In genomic region chr6:141986457-141986856, GRCh38 we compare ENCODE assay signal across 18 cellular contexts.
DNase-seq lines count a peak whose midpoint lies in the region; ATAC-seq, FAIRE-seq and TF ChIP-seq lines count a peak whose summit lies in the region.
"Had no signal": no experiment of that assay in that cellular context is flagged by ENCODE, and none has a peak within 500 bp of the region (broad histone marks: within the 10 kb centered on the region; RNA-seq: fewer than 3 reads in every experiment).

No MANE protein-coding gene starts in this region.

- H3K9me3 Mint-ChIP-seq in H9 = no peaks in the 10 kb centered on the region
- H3K9me3 Mint-ChIP-seq: CD8-positive, alpha-beta memory T cell had no signal

- WGBS in HepG2 (ENCODE audit: low lambda C conversion rate) = 9% methylated on average over 4 of the region's 4 CpGs
- WGBS in right lobe of liver (ENCODE audit: insufficient coverage, low coverage, low lambda C conversion rate, missing lambda C conversion rate) = 84% methylated on average over 4 of the region's 4 CpGs
- 79% methylated on average over 4 of the region's 4 CpGs for WGBS in K562 (ENCODE audit: insufficient coverage, low coverage, missing lambda C conversion rate)
- 88% methylated on average over 4 of the region's 4 CpGs for WGBS in mesenchymal stem cell
- WGBS in H9 (ENCODE audit: extremely low coverage, insufficient read length, low lambda C conversion rate) = no CpG with 5 or more reads among the region's 4 CpGs

- H4K91ac ChIP-seq in mesenchymal stem cell (ENCODE audit: low read length) (no peak overlapping the region), H9 (ENCODE audit: insufficient read length, low read depth, low read length) (no peak overlapping the region)

- no peak overlapping the region for H3K23ac ChIP-seq in mesenchymal stem cell (ENCODE audit: low read length in 2 of 2)
- H3K23ac ChIP-seq in H9 (ENCODE audit: insufficient read length, low read depth, low read length) = no peak overlapping the region

- POLR2A ChIA-PET in HepG2 (lab: Yijun Ruan, JAX) (no interaction called here), K562 (lab: Yijun Ruan, JAX) (interaction anchor here (0.7 to 1.0 kb wide), 2 partner anchors 10 to 47 kb away, joined by 3 to 5 read pairs; no protein-coding TSS in a partner anchor)

- no peaks in the 10 kb centered on the region for H4K20me1 ChIP-seq in HepG2 (ENCODE audit: insufficient read depth, low read length)
- no peaks in the 10 kb centered on the region for H4K20me1 ChIP-seq in K562 (replicated peaks; ENCODE audit: control insufficient read depth, insufficient read depth, low read length)
- H4K20me1 ChIP-seq in H9 (ENCODE audit: control insufficient read depth, insufficient read depth, insufficient read length) = no peaks in the 10 kb centered on the region
- H4K20me1 ChIP-seq: BLaER1 had no signal

- ATAC-seq in HepG2 (no peak), right lobe of liver (no peak), K562 (no peak), HG02938 (IDR thresholded peaks at IDR 0.05; ENCODE audit: unreplicated experiment) (no peak)

- H3K36me3 ChIP-seq in HepG2 (replicated peaks in 1 of 2; ENCODE audit: control insufficient read depth in 1 of 2, insufficient read depth in 2 of 2, low read length in 2 of 2) = no peaks in the 10 kb centered on the region
- H3K36me3 ChIP-seq in right lobe of liver = no peaks in the 10 kb centered on the region
- no peaks in the 10 kb centered on the region for H3K36me3 ChIP-seq in K562 (ENCODE audit: control insufficient read depth, insufficient read depth, low read length)
- no peaks in the 10 kb centered on the region for H3K36me3 ChIP-seq in mesenchymal stem cell (ENCODE audit: control insufficient read depth in 1 of 2, insufficient read depth in 2 of 2, low read depth in 1 of 2, low read length in 2 of 2)
- H3K36me3 ChIP-seq in kidney (ENCODE audit: control insufficient read depth in 1 of 2, insufficient read depth in 2 of 2, low read length in 2 of 2) = no peaks in the 10 kb centered on the region
- H3K36me3 ChIP-seq: BLaER1 had no signal

- H3K4me3 Mint-ChIP-seq in H9 = no peak overlapping the region
- H3K4me3 Mint-ChIP-seq: CD8-positive, alpha-beta memory T cell had no signal

- no peaks in the 10 kb centered on the region for H3K9me3 ChIP-seq in HepG2 (ENCODE audit: low read length)
- no peaks in the 10 kb centered on the region for H3K9me3 ChIP-seq in right lobe of liver
- no peaks in the 10 kb centered on the region for H3K9me3 ChIP-seq in K562 (replicated peaks; ENCODE audit: control insufficient read depth, insufficient read depth, low read depth, low read length)
- H3K9me3 ChIP-seq in mesenchymal stem cell (ENCODE audit: control insufficient read depth, low read length) = no peaks in the 10 kb centered on the region
- no peaks in the 10 kb centered on the region for H3K9me3 ChIP-seq in H9 (ENCODE audit: control insufficient read depth, low read depth, low read length)
- H3K9me3 ChIP-seq in kidney (ENCODE audit: control insufficient read depth in 1 of 2, low read length in 2 of 2) = no peaks in the 10 kb centered on the region
- H3K9me3 ChIP-seq: BLaER1, Caco-2 had no signal

- H2BK15ac ChIP-seq in mesenchymal stem cell (ENCODE audit: low read depth, poor library complexity, severe bottlenecking) = no peak overlapping the region
- no peak overlapping the region for H2BK15ac ChIP-seq in H9 (ENCODE audit: low read depth, low read length)

- H2BK12ac ChIP-seq in mesenchymal stem cell (ENCODE audit: low read length in 2 of 2) = peak overlapping the region in 1 of 2 experiments; percentile 23
- H2BK12ac ChIP-seq in H9 (ENCODE audit: insufficient read length, low read depth, low read length) = no peak overlapping the region

- no peak overlapping the region for H2AFZ ChIP-seq in HepG2 (ENCODE audit: low read length)
- no peak overlapping the region for H2AFZ ChIP-seq in K562 (ENCODE audit: low read depth, low read length)
- H2AFZ ChIP-seq in mesenchymal stem cell (ENCODE audit: low read depth, low read length) = no peak overlapping the region
- H2AFZ ChIP-seq in H9 (ENCODE audit: low read length) = no peak overlapping the region

- H3K4me2 ChIP-seq in HepG2 (ENCODE audit: low read depth, low read length) = no peak overlapping the region
- no peak overlapping the region for H3K4me2 ChIP-seq in K562 (ENCODE audit: insufficient read depth, low read length)
- no peak overlapping the region for H3K4me2 ChIP-seq in mesenchymal stem cell (ENCODE audit: low read length, poor library complexity, severe bottlenecking)
- H3K4me2 ChIP-seq in H9 (ENCODE audit: insufficient read depth, insufficient read length, low read length) = no peak overlapping the region
- H3K4me2 ChIP-seq: BLaER1 had no signal

- no peaks in the 10 kb centered on the region for H3K23me2 ChIP-seq in H9 (ENCODE audit: insufficient read length, low read depth, low read length, poor library complexity, severe bottlenecking)

- H3K4me1 ChIP-seq in HepG2 (ENCODE audit: insufficient read depth, low read length) (no peaks in the 10 kb centered on the region), right lobe of liver (peaks cover 0 to 22% (median 3%) of the 10 kb centered on the region in 4 donors), K562 (replicated peaks in 1 of 2; ENCODE audit: control insufficient read depth in 2 of 2, insufficient read depth in 2 of 2, low read length in 2 of 2) (no peaks in the 10 kb centered on the region), mesenchymal stem cell (ENCODE audit: control insufficient read depth, insufficient read depth, low read depth, low read length) (no peaks in the 10 kb centered on the region), H9 (ENCODE audit: insufficient read depth, low read length) (peaks cover 7% of the 10 kb centered on the region; the same call in 1 of the 2 replicates), kidney (ENCODE audit: control insufficient read depth in 1 of 2, insufficient read depth in 1 of 2, low read depth in 1 of 2, low read length in 2 of 2) (peaks cover 2 to 6% of the 10 kb centered on the region in 2 donors)
- H3K4me1 ChIP-seq: BLaER1, Caco-2 had no signal

- H3K27me3 Mint-ChIP-seq in H9 (ENCODE audit: low read depth) = no peaks in the 10 kb centered on the region

- no peak for TF ChIP-seq POLR2A in HepG2 (IDR thresholded peaks at IDR 0.05; ENCODE audit: insufficient read depth in 1 of 2, low read depth in 2 of 2, low read length in 2 of 2)
- no peak for TF ChIP-seq POLR2A in right lobe of liver (IDR thresholded peaks at IDR 0.05)
- no peak for TF ChIP-seq POLR2A in K562 (conservative IDR thresholded peaks at IDR 0.05)

- TF ChIP-seq EP300 in HepG2 (IDR thresholded peaks at IDR 0.05; ENCODE audit: low read depth in 2 of 2, low read length in 2 of 2) = no peak
- no peak for TF ChIP-seq EP300 in HepG2 (CRISPR knock-in tag; IDR thresholded peaks at IDR 0.05; ENCODE audit: borderline replicate concordance)
- TF ChIP-seq EP300 in K562 (IDR thresholded peaks at IDR 0.05; ENCODE audit: low read length) = no peak

- H3K18ac ChIP-seq in mesenchymal stem cell (ENCODE audit: low read depth in 1 of 2, low read length in 2 of 2) (no peak overlapping the region), H9 (ENCODE audit: insufficient read length, low read depth, low read length) (no peak overlapping the region)

- H2BK120ac ChIP-seq in mesenchymal stem cell (ENCODE audit: low read depth, low read length) (no peak overlapping the region), H9 (ENCODE audit: low read depth, low read length, poor library complexity, severe bottlenecking) (no peak overlapping the region)

- H3K79me1 ChIP-seq in mesenchymal stem cell (replicated peaks; ENCODE audit: low read length, poor library complexity, severe bottlenecking) (no peaks in the 10 kb centered on the region), H9 (ENCODE audit: insufficient read depth, low read depth, low read length, poor library complexity, severe bottlenecking) (no peaks in the 10 kb centered on the region)

- H4K8ac ChIP-seq in mesenchymal stem cell (ENCODE audit: low read length) (peak overlapping the region; percentile 69), H9 (replicated peaks; ENCODE audit: insufficient read length, low read depth, low read length) (no peak overlapping the region)

- intact Hi-C loops in HepG2 (cut with micrococcal nuclease; ENCODE audit: unreplicated experiment) (no loop called here), right lobe of liver (cut with DNase I) (no loop called here), K562 (cut with micrococcal nuclease) (loop anchor here (5.0 kb wide), 1 partner anchor 221 kb away; no protein-coding TSS in a partner anchor), kidney (cut with DNase I) (no loop called here)

- H3K9ac ChIP-seq in HepG2 (ENCODE audit: insufficient read depth, low read depth, low read length) (no peak overlapping the region), K562 (ENCODE audit: insufficient read depth in 1 of 2, low read depth in 2 of 2, low read length in 2 of 2) (no peak overlapping the region), mesenchymal stem cell (ENCODE audit: low read length) (no peak overlapping the region), H9 (ENCODE audit: extremely low read depth, insufficient read length, low read length) (no peak overlapping the region), kidney (ENCODE audit: low read length in 2 of 2) (no peak overlapping the region)
- H3K9ac ChIP-seq: BLaER1 had no signal

- H3K56ac ChIP-seq in H9 (ENCODE audit: insufficient read length, low read depth, low read length) = no peak overlapping the region

- CTCF ChIA-PET in HepG2 (lab: Yijun Ruan, JAX; ENCODE audit: low intra/inter-chr PET ratio, low total read pairs) (no interaction called here), K562 (lab: Yijun Ruan, JAX; ENCODE audit: low intra/inter-chr PET ratio) (no interaction called here)

- H3T11ph ChIP-seq in H9 (ENCODE audit: low read length) = no peak overlapping the region

- in situ Hi-C loops in HepG2 (cut with HindIII; ENCODE audit: extremely low pct_ligation_motif_present, low pct_unique_long_range_greater_than_20kb) = loop anchor here (10.0 kb wide), 2 partner anchors 128 to 218 kb away; no protein-coding TSS in a partner anchor
- in situ Hi-C loops in K562 (cut with MboI) = no loop called here

- H3K27me3 ChIP-seq in HepG2 (ENCODE audit: control insufficient read depth in 1 of 2, insufficient read depth in 2 of 2, low read length in 2 of 2) (no peaks in the 10 kb centered on the region), right lobe of liver (no peaks in the 10 kb centered on the region), K562 (ENCODE audit: control insufficient read depth in 2 of 2, insufficient read depth in 2 of 2, low read length in 2 of 2) (no peaks in the 10 kb centered on the region), mesenchymal stem cell (ENCODE audit: control insufficient read depth in 1 of 2, insufficient read depth in 1 of 2, low read length in 2 of 2) (no peaks in the 10 kb centered on the region), H9 (ENCODE audit: insufficient read depth, low read length) (no peaks in the 10 kb centered on the region; the same call in 1 of the 2 replicates)
- H3K27me3 ChIP-seq: BLaER1 had no signal

- no peak overlapping the region for H4K5ac ChIP-seq in H9 (ENCODE audit: insufficient read length, low read depth, low read length)

- H2AK5ac ChIP-seq in mesenchymal stem cell (ENCODE audit: low read length, severe bottlenecking) (no peak overlapping the region), H9 (ENCODE audit: insufficient read length, low read length) (no peak overlapping the region)

- H3K4ac ChIP-seq in mesenchymal stem cell (ENCODE audit: low read depth in 1 of 2, low read length in 2 of 2) (no peak overlapping the region), H9 (ENCODE audit: low read depth, low read length) (no peak overlapping the region)

- peak overlapping the region in 1 of 3 experiments; percentile 59; a peak in 1 of 7 replicates for H3K27ac Mint-ChIP-seq in H9
- H3K27ac Mint-ChIP-seq: CD8-positive, alpha-beta memory T cell had no signal

- H3K79me2 ChIP-seq in HepG2 (ENCODE audit: insufficient read depth, low read length) (no peaks in the 10 kb centered on the region), K562 (ENCODE audit: control insufficient read depth, insufficient read depth, low read length) (no peaks in the 10 kb centered on the region), H9 (ENCODE audit: insufficient read depth, low read length) (no peaks in the 10 kb centered on the region)

- H3K27ac ChIP-seq in HepG2 (ENCODE audit: extremely low read length, insufficient read depth, low read length) (no peak overlapping the region), right lobe of liver (no peak overlapping the region), K562 (ENCODE audit: extremely low read depth, low read depth, low read length) (no peak overlapping the region), mesenchymal stem cell (ENCODE audit: low read length, poor library complexity, severe bottlenecking) (no peak overlapping the region), H9 (ENCODE audit: insufficient read length, low read depth, low read length) (no peak overlapping the region), kidney (ENCODE audit: low read depth in 2 of 2, low read length in 2 of 2) (no peak overlapping the region)
- H3K27ac ChIP-seq: 22Rv1, BLaER1 had no signal

- H3K4me3 ChIP-seq in HepG2 (replicated peaks in 1 of 3; ENCODE audit: insufficient read depth in 1 of 3, low read depth in 2 of 3, low read length in 3 of 3) (no peak overlapping the region), right lobe of liver (no peak overlapping the region), K562 (no peak overlapping the region), mesenchymal stem cell (ENCODE audit: insufficient read depth in 1 of 2, low read depth in 1 of 2, low read length in 2 of 2) (no peak overlapping the region), kidney (ENCODE audit: low read length in 2 of 2) (no peak overlapping the region)
- H3K4me3 ChIP-seq: BLaER1 had no signal

- no peaks in the 10 kb centered on the region for H3K36me3 Mint-ChIP-seq in H9 (ENCODE audit: insufficient read depth in 1 of 3, low read depth in 3 of 3)
- H3K36me3 Mint-ChIP-seq: CD8-positive, alpha-beta memory T cell had no signal

- TF ChIP-seq CTCF in HepG2 (CRISPR knock-in tag; IDR thresholded peaks at IDR 0.05) = no peak
- no peak for TF ChIP-seq CTCF in right lobe of liver (IDR thresholded peaks at IDR 0.05)
- no peak for TF ChIP-seq CTCF in K562 (IDR thresholded peaks at IDR 0.05 in 2 of 3, conservative IDR thresholded peaks at IDR 0.05 in 1 of 3; ENCODE audit: insufficient read depth in 2 of 3, low read depth in 1 of 3, low read length in 3 of 3)
- no peak for TF ChIP-seq CTCF in H9 (conservative IDR thresholded peaks at IDR 0.05)
- no peak for TF ChIP-seq CTCF in kidney (IDR thresholded peaks at IDR 0.05; ENCODE audit: borderline replicate concordance, extremely low read depth, insufficient read depth)

- peaks cover 20 to 24% of the 10 kb centered on the region in 2 experiments for H3K4me1 Mint-ChIP-seq in H9

- no TSS peak for BruUV-seq in HepG2 (replicated peaks; lab: Mats Ljungman, UMichigan)
- no TSS peak for BruUV-seq in K562 (replicated peaks; lab: Mats Ljungman, UMichigan)

- FAIRE-seq in HepG2 (lab: Jason Lieb, UNC) = no peak
- FAIRE-seq in K562 (lab: Jason Lieb, UNC) = no peak
- no peak for FAIRE-seq in kidney (lab: Jason Lieb, UNC)

- TF ChIP-seq RAD21 in HepG2 (CRISPR knock-in tag; IDR thresholded peaks at IDR 0.05) (no peak), K562 (CRISPR knock-in tag; conservative IDR thresholded peaks at IDR 0.05 in 1 of 2, IDR thresholded peaks at IDR 0.05 in 1 of 2) (no peak)

- no peak overlapping the region for H2BK5ac ChIP-seq in mesenchymal stem cell (ENCODE audit: low read depth, low read length, poor library complexity, severe bottlenecking)
- no peak overlapping the region for H2BK5ac ChIP-seq in H9 (ENCODE audit: insufficient read length, low read length)

- no peak overlapping the region for H2BK20ac ChIP-seq in H9 (ENCODE audit: low read depth, low read length, poor library complexity, severe bottlenecking)

- no peak for DNase-seq in HepG2 (ENCODE audit: low spot score)
- DNase-seq in right lobe of liver = no peak
- no peak for DNase-seq in K562 (ENCODE audit: extremely low read depth in 1 of 4, low spot score in 3 of 4)
- DNase-seq in mesenchymal stem cell = no peak
- no peak for DNase-seq in H9
- DNase-seq in GM19238 (ENCODE audit: insufficient read length, low spot score) = no peak
- DNase-seq in kidney = no peak
- DNase-seq: AML-193; Caco-2; CD8-positive, alpha-beta memory T cell; DND-41; GF-D8; H7; Kasumi-1; KBM-7 had no signal

- H3K14ac ChIP-seq in mesenchymal stem cell (ENCODE audit: low read length in 2 of 2) = no peak overlapping the region
- H3K14ac ChIP-seq in H9 (ENCODE audit: insufficient read depth, low read length) = no peak overlapping the region

- H3K9me1 ChIP-seq in K562 (ENCODE audit: control insufficient read depth, insufficient read depth, low read length) = no peaks in the 10 kb centered on the region

Comparison
In these comparisons a context has a peak if more than half of its experiments do, and no peak if none do; other contexts are left out.
1. Of the 241 proteins assayed by ChIP-seq in both HepG2 and K562: peak only in HepG2: none; only in K562: none; in both: RFX1; in neither: 240.